In genomic region chr5:16615737-16616535, GRCh38 we compare ENCODE assay signal across 8 cellular contexts. TPM values are rescaled to one million over a fixed set of nuclear protein-coding genes. Genes with fewer than 3 reads are reported as not detected.
DNase-seq lines count a peak whose midpoint lies in the region; ATAC-seq and TF ChIP-seq lines count a peak whose summit lies in the region.

No MANE protein-coding gene starts in this region.

- H3K4me3 ChIP-seq in lower leg skin (ENCODE audit: low read depth, poor library complexity, severe bottlenecking) (peak overlapping the region; percentile 77), thymus (ENCODE audit: low read length) (peak overlapping the region; percentile 92)

- no peak for TF ChIP-seq POLR2A in lower leg skin (IDR thresholded peaks at IDR 0.05)

- no peaks in the 10 kb centered on the region for H3K36me3 Mint-ChIP-seq in MCF 10A (ENCODE audit: insufficient read depth, unreplicated experiment)

- peaks cover 8% of the 10 kb centered on the region for H3K4me1 Mint-ChIP-seq in MCF 10A (ENCODE audit: insufficient read depth, unreplicated experiment)

- no peaks in the 10 kb centered on the region for H3K9me3 ChIP-seq in thymus (ENCODE audit: control insufficient read depth)

- ATAC-seq in HG02884 (IDR thresholded peaks at IDR 0.05; ENCODE audit: unreplicated experiment) = no peak

- H3K4me3 Mint-ChIP-seq in MCF 10A (ENCODE audit: unreplicated experiment) = no peak overlapping the region

- peak overlapping the region; percentile 94 for H3K27ac ChIP-seq in thymus (ENCODE audit: low read depth)

- no peak overlapping the region for H3K27ac Mint-ChIP-seq in MCF 10A (ENCODE audit: low read depth, unreplicated experiment)

- CTCF ChIA-PET in MCF 10A (lab: Yijun Ruan, JAX) = interaction anchor here (0.7 to 1.2 kb wide), 2 partner anchors 16 to 46 kb away, joined by 3 to 4 read pairs; no protein-coding TSS in a partner anchor

- DNase-seq in NCI-H2171 treated with DMSO at 0.1 percent for 48 hours (lab: John Stamatoyannopoulos, UW) = peak; percentile 43
- DNase-seq in NCI-H2171 (lab: John Stamatoyannopoulos, UW) = no peak
- peak; percentile 59 for DNase-seq in NCI-H146 (lab: John Stamatoyannopoulos, UW)
- DNase-seq in MCF 10A (ENCODE audit: unreplicated experiment) = peak; percentile 28
- DNase-seq in lower leg skin (ENCODE audit: low spot score in 2 of 2) = no peak
- DNase-seq in GM10266 (ENCODE audit: extremely low spot score) = no peak

- H3K36me3 ChIP-seq in thymus (ENCODE audit: control insufficient read depth, insufficient read depth) = no peaks in the 10 kb centered on the region

- no peaks in the 10 kb centered on the region for H3K27me3 Mint-ChIP-seq in MCF 10A (ENCODE audit: insufficient read depth, unreplicated experiment)

- peaks cover 23% of the 10 kb centered on the region for H3K4me1 ChIP-seq in thymus (ENCODE audit: control insufficient read depth, insufficient read depth, low read length)

- intact Hi-C loops in MCF 10A (cut with micrococcal nuclease) = loop anchor here (2.0 kb wide), 2 partner anchors 63 to 575 kb away; no protein-coding TSS in a partner anchor
- intact Hi-C loops in lower leg skin (cut with DNase I; ENCODE audit: low total_unique reads) = no loop called here

- H3K27me3 ChIP-seq in thymus (ENCODE audit: control insufficient read depth, insufficient read depth) = no peaks in the 10 kb centered on the region

- TF ChIP-seq CTCF in MCF 10A (IDR thresholded peaks at IDR 0.05; ENCODE audit: unreplicated experiment) (no peak), lower leg skin (IDR thresholded peaks at IDR 0.05) (no peak), GM10266 (IDR thresholded peaks at IDR 0.05; ENCODE audit: control insufficient read depth, insufficient read depth, low read depth, missing control alignments) (no peak)

- no TSS peak for BruUV-seq in MCF 10A (replicated peaks; lab: Mats Ljungman, UMichigan)

- POLR2A ChIA-PET in MCF 10A (lab: Yijun Ruan, JAX) = interaction anchor here (1.6 to 1.9 kb wide), 2 partner anchors 41 to 125 kb away, joined by 6 to 9 read pairs; no protein-coding TSS in a partner anchor

- 16 to 18% methylated on average over 30 to 31 of the region's 31 CpGs for WGBS in lower leg skin, 2 donors
- 15% methylated on average over 31 of the region's 31 CpGs for WGBS in thymus

- H3K9me3 Mint-ChIP-seq in MCF 10A (ENCODE audit: unreplicated experiment) = no peaks in the 10 kb centered on the region

RNA-seq across cellular contexts. Expression of gene RETREG1, which starts 0.9 kb away (rescaled TPM):
- total RNA-seq in MCF 10A (2022) (4.9 and 5.3 TPM in 2 replicates), lower leg skin (10 to 100 TPM; 29.1 to 58.8 (median 43.3) TPM)
- 34.1 TPM for polyA plus RNA-seq in thymus

Comparison
In these comparisons a context has a peak if more than half of its experiments do, and no peak if none do; other contexts are left out.
1. DNase-seq: peak in NCI-H2171 treated with DMSO at 0.1 percent for 48 hours (single experiment), NCI-H146 (single experiment) and MCF 10A (single experiment); none in NCI-H2171 (single experiment), lower leg skin (0 of 2) and GM10266 (single experiment).